2 cellular contexts compared by ENCODE assay signal in the genomic region with DNA sequence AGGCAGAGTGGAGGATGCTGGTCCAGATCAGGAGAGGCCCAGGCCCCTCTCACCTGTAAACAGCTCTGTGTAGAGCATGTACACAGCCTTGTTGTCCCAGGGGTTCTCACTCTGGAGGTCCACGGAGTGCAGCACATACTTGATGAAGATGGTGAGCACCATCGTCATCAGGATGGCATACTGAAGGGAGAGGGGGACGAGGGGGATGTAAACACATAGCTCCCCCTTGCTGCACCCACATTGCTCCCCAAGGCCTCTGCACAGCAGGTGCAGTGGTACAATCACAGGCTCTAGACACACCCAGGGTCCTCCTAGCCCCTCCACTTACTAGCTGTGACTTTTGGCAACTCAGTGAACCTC.
TF ChIP-seq lines count a peak whose summit lies in the region.

No MANE protein-coding gene starts in this region.

TF ChIP-seq in H1, 55 proteins besides CTCF, POLR2A, EP300 and RAD21:
- no peak for TF ChIP-seq CTBP2 (IDR thresholded peaks at IDR 0.05; ENCODE audit: borderline replicate concordance, insufficient read depth, insufficient read length, low read length)
- TF ChIP-seq NANOG (IDR thresholded peaks at IDR 0.05; ENCODE audit: insufficient read depth, low read depth, low read length, poor library complexity, severe bottlenecking) = no peak
- TF ChIP-seq BCL11A (IDR thresholded peaks at IDR 0.05; ENCODE audit: low read depth in 2 of 2, low read length in 2 of 2) = no peak
- TF ChIP-seq, protein P1, sequence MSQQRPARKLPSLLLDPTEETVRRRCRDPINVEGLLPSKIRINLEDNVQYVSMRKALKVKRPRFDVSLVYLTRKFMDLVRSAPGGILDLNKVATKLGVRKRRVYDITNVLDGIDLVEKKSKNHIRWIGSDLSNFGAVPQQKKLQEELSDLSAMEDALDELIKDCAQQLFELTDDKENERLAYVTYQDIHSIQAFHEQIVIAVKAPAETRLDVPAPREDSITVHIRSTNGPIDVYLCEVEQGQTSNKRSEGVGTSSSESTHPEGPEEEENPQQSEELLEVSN (IDR thresholded peaks at IDR 0.05) = no peak
- no peak for TF ChIP-seq KDM1A (IDR thresholded peaks at IDR 0.05; ENCODE audit: borderline replicate concordance, low read length)
- TF ChIP-seq CREB1 (IDR thresholded peaks at IDR 0.05) = no peak
- no peak for TF ChIP-seq CBX5 (IDR thresholded peaks at IDR 0.05; ENCODE audit: low read depth, low read length)
- no peak for TF ChIP-seq EGR1 (IDR thresholded peaks at IDR 0.05; ENCODE audit: borderline replicate concordance, low read depth, low read length)
- TF ChIP-seq CEBPB (IDR thresholded peaks at IDR 0.05; ENCODE audit: low read depth, low read length) = no peak
- no peak for TF ChIP-seq SIX5 (IDR thresholded peaks at IDR 0.05; ENCODE audit: low read depth, low read length)

TF ChIP-seq in GM12891, 5 proteins besides CTCF, POLR2A, EP300 and RAD21:
- TF ChIP-seq SPI1 (IDR thresholded peaks at IDR 0.05; ENCODE audit: low read depth, low read length) = no peak
- TF ChIP-seq POLR2AphosphoS5 (IDR thresholded peaks at IDR 0.05; ENCODE audit: low read depth, low read length) = no peak
- TF ChIP-seq PAX5 (IDR thresholded peaks at IDR 0.05; ENCODE audit: insufficient read depth, low read length, severe bottlenecking) = no peak
- no peak for TF ChIP-seq TAF1 (IDR thresholded peaks at IDR 0.05; ENCODE audit: low read depth, low read length)
- TF ChIP-seq POU2F2 (IDR thresholded peaks at IDR 0.05; ENCODE audit: low read depth, low read length) = no peak
